In the genomic region with DNA sequence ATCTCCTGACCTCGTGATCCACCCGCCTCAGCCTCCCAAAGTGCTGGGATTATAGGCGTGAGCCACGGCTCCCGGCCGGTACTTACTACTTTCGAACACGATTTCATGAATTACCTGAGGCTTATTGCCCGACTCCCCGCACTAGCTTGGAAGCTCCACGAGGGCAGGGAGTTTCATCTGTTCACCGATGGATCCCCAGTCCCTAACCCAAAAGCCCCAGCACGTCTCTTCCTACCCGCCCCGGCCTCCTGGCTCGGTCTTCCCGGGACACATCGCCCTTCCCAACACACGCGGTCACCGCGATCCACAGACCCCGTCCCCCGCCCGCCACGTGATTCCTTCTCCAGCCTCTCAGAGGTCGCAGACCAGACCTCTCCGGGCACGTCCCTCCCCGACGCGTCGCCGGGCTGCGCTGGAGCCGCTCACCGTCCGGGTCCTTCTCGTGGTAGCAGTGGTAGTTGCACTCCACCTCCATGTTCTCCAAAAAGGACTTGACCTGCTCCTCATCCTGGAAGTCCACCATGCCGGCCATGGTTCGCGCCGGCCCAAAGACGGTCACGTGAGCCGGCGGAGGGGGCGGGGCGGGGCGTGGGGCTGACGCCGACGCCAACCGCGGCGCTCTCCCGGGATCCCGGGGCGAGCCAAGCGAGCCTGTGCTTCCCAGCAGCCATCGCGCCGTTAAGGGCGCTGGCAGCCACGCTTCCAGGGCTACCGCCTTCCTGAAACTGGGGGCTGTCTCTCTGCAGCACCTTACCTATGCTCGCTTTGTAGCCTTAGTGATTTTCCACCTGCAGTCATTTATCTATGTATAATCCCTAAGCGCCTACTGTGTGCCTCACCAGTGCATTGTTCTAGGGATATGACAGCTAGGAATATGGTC, we compare ENCODE assay signal across 1 cellular context.
TF ChIP-seq lines count a peak whose summit lies in the region.

COA7 (minus strand) TSS at position 553 of the 880 bp plus-strand sequence; CDS start at position 532, 21 bp downstream.

TF ChIP-seq in H1, 55 proteins besides CTCF, POLR2A, EP300 and RAD21 (continued from another document):
- TF ChIP-seq, protein P1, sequence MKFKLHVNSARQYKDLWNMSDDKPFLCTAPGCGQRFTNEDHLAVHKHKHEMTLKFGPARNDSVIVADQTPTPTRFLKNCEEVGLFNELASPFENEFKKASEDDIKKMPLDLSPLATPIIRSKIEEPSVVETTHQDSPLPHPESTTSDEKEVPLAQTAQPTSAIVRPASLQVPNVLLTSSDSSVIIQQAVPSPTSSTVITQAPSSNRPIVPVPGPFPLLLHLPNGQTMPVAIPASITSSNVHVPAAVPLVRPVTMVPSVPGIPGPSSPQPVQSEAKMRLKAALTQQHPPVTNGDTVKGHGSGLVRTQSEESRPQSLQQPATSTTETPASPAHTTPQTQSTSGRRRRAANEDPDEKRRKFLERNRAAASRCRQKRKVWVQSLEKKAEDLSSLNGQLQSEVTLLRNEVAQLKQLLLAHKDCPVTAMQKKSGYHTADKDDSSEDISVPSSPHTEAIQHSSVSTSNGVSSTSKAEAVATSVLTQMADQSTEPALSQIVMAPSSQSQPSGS (IDR thresholded peaks at IDR 0.05; ENCODE audit: low read length) = no peak
- TF ChIP-seq CTBP2 (IDR thresholded peaks at IDR 0.05; ENCODE audit: borderline replicate concordance, insufficient read depth, insufficient read length, low read length) (no peak), CREB1 (IDR thresholded peaks at IDR 0.05) (peak; percentile 64), JUND (IDR thresholded peaks at IDR 0.05; ENCODE audit: low read length) (no peak), BRCA1 (IDR thresholded peaks at IDR 0.05; ENCODE audit: low read depth, low read length) (no peak), SIX5 (IDR thresholded peaks at IDR 0.05; ENCODE audit: low read depth, low read length) (no peak), EZH2 (IDR thresholded peaks at IDR 0.05; ENCODE audit: low read depth, low read length, severe bottlenecking) (no peak), SAP30 (IDR thresholded peaks at IDR 0.05; ENCODE audit: insufficient read depth, insufficient replicate concordance, low read length) (no peak), HDAC6 (IDR thresholded peaks at IDR 0.05; ENCODE audit: low read depth, low read length) (no peak), YY1 (IDR thresholded peaks at IDR 0.05; ENCODE audit: low read depth, low read length) (peak; percentile 58; the same call in 1 of the 2 replicates), GABPA (IDR thresholded peaks at IDR 0.05; ENCODE audit: borderline replicate concordance, insufficient read depth, low read length) (no peak), CHD1 (IDR thresholded peaks at IDR 0.05; ENCODE audit: low read depth, low read length) (no peak), SP2 (IDR thresholded peaks at IDR 0.05; ENCODE audit: low read length) (no peak), TAF1 (IDR thresholded peaks at IDR 0.05; ENCODE audit: low read depth, low read length) (peak; percentile 61; the same call in 1 of the 2 replicates), BACH1 (IDR thresholded peaks at IDR 0.05; ENCODE audit: low read length) (no peak), SP4 (IDR thresholded peaks at IDR 0.05; ENCODE audit: low read length) (no peak), RFX5 (IDR thresholded peaks at IDR 0.05; ENCODE audit: borderline replicate concordance, low read depth, low read length) (no peak), GTF2F1 (IDR thresholded peaks at IDR 0.05; ENCODE audit: borderline replicate concordance, low read depth, low read length) (peak; percentile 52; the same call in 1 of the 2 replicates), SIN3A (conservative IDR thresholded peaks at IDR 0.05 in 1 of 2, IDR thresholded peaks at IDR 0.05 in 1 of 2; ENCODE audit: low read depth in 1 of 2, low read length in 2 of 2) (peak in 1 of 2 experiments; percentile 46; a peak in 1 of 4 replicates), EGR1 (IDR thresholded peaks at IDR 0.05; ENCODE audit: borderline replicate concordance, low read depth, low read length) (no peak), RXRA (IDR thresholded peaks at IDR 0.05; ENCODE audit: insufficient read depth, low read depth, low read length) (no peak), TBP (IDR thresholded peaks at IDR 0.05; ENCODE audit: low read depth, low read length) (no peak; the same call in 1 of the 2 replicates), SP1 (IDR thresholded peaks at IDR 0.05; ENCODE audit: low read depth, low read length) (no peak), RBBP5 (IDR thresholded peaks at IDR 0.05; ENCODE audit: borderline replicate concordance, low read depth, low read length) (peak; percentile 86; the same call in 1 of the 2 replicates), NANOG (IDR thresholded peaks at IDR 0.05; ENCODE audit: insufficient read depth, low read depth, low read length, poor library complexity, severe bottlenecking) (no peak), POU5F1 (IDR thresholded peaks at IDR 0.05; ENCODE audit: low read depth, low read length) (no peak), SIRT6 (IDR thresholded peaks at IDR 0.05; ENCODE audit: low read length) (no peak), JUN (IDR thresholded peaks at IDR 0.05; ENCODE audit: low read depth, low read length) (no peak), KDM1A (IDR thresholded peaks at IDR 0.05; ENCODE audit: borderline replicate concordance, low read length) (no peak), KDM4A (IDR thresholded peaks at IDR 0.05; ENCODE audit: low read depth, low read length, severe bottlenecking) (peak; percentile 93), FOSL1 (IDR thresholded peaks at IDR 0.05; ENCODE audit: insufficient read depth, low read depth, low read length) (no peak), RNF2 (IDR thresholded peaks at IDR 0.05; ENCODE audit: borderline replicate concordance, low read depth, low read length, missing control alignments, poor library complexity, severe bottlenecking) (peak; percentile 21), ATF3 (IDR thresholded peaks at IDR 0.05; ENCODE audit: insufficient read depth, low read depth, low read length) (no peak), MAX (IDR thresholded peaks at IDR 0.05) (peak; percentile 99), TAF7 (optimal IDR thresholded peaks at IDR 0.05; ENCODE audit: borderline replicate concordance, low read depth, low read length) (peak; percentile 55), KDM5A (IDR thresholded peaks at IDR 0.05; ENCODE audit: low read length) (no peak), CHD2 (IDR thresholded peaks at IDR 0.05; ENCODE audit: low read length) (no peak), PHF8 (conservative IDR thresholded peaks at IDR 0.05; ENCODE audit: low read depth, low read length) (peak; percentile 84), TEAD4 (IDR thresholded peaks at IDR 0.05; ENCODE audit: low read depth, low read length) (no peak), CBX5 (IDR thresholded peaks at IDR 0.05; ENCODE audit: low read depth, low read length) (no peak), POLR2AphosphoS5 (IDR thresholded peaks at IDR 0.05; ENCODE audit: low read depth, low read length) (peak; percentile 63; the same call in 1 of the 2 replicates)
- TF ChIP-seq, protein P2, sequence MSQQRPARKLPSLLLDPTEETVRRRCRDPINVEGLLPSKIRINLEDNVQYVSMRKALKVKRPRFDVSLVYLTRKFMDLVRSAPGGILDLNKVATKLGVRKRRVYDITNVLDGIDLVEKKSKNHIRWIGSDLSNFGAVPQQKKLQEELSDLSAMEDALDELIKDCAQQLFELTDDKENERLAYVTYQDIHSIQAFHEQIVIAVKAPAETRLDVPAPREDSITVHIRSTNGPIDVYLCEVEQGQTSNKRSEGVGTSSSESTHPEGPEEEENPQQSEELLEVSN (IDR thresholded peaks at IDR 0.05) = peak; percentile 98
- TF ChIP-seq, protein P3, sequence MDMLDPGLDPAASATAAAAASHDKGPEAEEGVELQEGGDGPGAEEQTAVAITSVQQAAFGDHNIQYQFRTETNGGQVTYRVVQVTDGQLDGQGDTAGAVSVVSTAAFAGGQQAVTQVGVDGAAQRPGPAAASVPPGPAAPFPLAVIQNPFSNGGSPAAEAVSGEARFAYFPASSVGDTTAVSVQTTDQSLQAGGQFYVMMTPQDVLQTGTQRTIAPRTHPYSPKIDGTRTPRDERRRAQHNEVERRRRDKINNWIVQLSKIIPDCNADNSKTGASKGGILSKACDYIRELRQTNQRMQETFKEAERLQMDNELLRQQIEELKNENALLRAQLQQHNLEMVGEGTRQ (IDR thresholded peaks at IDR 0.05; ENCODE audit: low read length) = peak; percentile 77
- TF ChIP-seq, protein P4, sequence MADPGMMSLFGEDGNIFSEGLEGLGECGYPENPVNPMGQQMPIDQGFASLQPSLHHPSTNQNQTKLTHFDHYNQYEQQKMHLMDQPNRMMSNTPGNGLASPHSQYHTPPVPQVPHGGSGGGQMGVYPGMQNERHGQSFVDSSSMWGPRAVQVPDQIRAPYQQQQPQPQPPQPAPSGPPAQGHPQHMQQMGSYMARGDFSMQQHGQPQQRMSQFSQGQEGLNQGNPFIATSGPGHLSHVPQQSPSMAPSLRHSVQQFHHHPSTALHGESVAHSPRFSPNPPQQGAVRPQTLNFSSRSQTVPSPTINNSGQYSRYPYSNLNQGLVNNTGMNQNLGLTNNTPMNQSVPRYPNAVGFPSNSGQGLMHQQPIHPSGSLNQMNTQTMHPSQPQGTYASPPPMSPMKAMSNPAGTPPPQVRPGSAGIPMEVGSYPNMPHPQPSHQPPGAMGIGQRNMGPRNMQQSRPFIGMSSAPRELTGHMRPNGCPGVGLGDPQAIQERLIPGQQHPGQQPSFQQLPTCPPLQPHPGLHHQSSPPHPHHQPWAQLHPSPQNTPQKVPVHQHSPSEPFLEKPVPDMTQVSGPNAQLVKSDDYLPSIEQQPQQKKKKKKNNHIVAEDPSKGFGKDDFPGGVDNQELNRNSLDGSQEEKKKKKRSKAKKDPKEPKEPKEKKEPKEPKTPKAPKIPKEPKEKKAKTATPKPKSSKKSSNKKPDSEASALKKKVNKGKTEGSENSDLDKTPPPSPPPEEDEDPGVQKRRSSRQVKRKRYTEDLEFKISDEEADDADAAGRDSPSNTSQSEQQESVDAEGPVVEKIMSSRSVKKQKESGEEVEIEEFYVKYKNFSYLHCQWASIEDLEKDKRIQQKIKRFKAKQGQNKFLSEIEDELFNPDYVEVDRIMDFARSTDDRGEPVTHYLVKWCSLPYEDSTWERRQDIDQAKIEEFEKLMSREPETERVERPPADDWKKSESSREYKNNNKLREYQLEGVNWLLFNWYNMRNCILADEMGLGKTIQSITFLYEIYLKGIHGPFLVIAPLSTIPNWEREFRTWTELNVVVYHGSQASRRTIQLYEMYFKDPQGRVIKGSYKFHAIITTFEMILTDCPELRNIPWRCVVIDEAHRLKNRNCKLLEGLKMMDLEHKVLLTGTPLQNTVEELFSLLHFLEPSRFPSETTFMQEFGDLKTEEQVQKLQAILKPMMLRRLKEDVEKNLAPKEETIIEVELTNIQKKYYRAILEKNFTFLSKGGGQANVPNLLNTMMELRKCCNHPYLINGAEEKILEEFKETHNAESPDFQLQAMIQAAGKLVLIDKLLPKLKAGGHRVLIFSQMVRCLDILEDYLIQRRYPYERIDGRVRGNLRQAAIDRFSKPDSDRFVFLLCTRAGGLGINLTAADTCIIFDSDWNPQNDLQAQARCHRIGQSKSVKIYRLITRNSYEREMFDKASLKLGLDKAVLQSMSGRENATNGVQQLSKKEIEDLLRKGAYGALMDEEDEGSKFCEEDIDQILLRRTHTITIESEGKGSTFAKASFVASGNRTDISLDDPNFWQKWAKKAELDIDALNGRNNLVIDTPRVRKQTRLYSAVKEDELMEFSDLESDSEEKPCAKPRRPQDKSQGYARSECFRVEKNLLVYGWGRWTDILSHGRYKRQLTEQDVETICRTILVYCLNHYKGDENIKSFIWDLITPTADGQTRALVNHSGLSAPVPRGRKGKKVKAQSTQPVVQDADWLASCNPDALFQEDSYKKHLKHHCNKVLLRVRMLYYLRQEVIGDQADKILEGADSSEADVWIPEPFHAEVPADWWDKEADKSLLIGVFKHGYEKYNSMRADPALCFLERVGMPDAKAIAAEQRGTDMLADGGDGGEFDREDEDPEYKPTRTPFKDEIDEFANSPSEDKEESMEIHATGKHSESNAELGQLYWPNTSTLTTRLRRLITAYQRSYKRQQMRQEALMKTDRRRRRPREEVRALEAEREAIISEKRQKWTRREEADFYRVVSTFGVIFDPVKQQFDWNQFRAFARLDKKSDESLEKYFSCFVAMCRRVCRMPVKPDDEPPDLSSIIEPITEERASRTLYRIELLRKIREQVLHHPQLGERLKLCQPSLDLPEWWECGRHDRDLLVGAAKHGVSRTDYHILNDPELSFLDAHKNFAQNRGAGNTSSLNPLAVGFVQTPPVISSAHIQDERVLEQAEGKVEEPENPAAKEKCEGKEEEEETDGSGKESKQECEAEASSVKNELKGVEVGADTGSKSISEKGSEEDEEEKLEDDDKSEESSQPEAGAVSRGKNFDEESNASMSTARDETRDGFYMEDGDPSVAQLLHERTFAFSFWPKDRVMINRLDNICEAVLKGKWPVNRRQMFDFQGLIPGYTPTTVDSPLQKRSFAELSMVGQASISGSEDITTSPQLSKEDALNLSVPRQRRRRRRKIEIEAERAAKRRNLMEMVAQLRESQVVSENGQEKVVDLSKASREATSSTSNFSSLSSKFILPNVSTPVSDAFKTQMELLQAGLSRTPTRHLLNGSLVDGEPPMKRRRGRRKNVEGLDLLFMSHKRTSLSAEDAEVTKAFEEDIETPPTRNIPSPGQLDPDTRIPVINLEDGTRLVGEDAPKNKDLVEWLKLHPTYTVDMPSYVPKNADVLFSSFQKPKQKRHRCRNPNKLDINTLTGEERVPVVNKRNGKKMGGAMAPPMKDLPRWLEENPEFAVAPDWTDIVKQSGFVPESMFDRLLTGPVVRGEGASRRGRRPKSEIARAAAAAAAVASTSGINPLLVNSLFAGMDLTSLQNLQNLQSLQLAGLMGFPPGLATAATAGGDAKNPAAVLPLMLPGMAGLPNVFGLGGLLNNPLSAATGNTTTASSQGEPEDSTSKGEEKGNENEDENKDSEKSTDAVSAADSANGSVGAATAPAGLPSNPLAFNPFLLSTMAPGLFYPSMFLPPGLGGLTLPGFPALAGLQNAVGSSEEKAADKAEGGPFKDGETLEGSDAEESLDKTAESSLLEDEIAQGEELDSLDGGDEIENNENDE (IDR thresholded peaks at IDR 0.05; ENCODE audit: insufficient replicate concordance, low read length) = no peak
TF ChIP-seq in H1: peak in this region for 16.
